Comparison of ENCODE assay signal across 23 cellular contexts in genomic region chr12:1439687-1440086, GRCh38.
"Had no signal": no experiment of that assay in that cellular context is flagged by ENCODE, and none has a peak within 500 bp of the region (broad histone marks: within the 10 kb centered on the region; RNA-seq: fewer than 3 reads in every experiment).

No MANE protein-coding gene starts in this region.

- H3K36me3 ChIP-seq: breast epithelium had no signal

- H3K27ac ChIP-seq: breast epithelium, PC-9 had no signal

- H3K9me3 ChIP-seq: breast epithelium had no signal

- H3K4me1 ChIP-seq: breast epithelium had no signal

- DNase-seq: activated CD4-positive, alpha-beta T cell treated with anti-CD3 and anti-CD28 coated beads for 48 hours; activated CD4-positive, alpha-beta T cell treated with anti-CD3 and anti-CD28 coated beads, Interleukin-2, amount 50 U/mL, for 4 hours; activated CD4-positive, CD25-positive, alpha-beta regulatory T cell treated with anti-CD3 and anti-CD28 coated beads, Interleukin-2, amount 50 U/mL, for 72 hours; activated CD8-positive, alpha-beta T cell treated with anti-CD3 and anti-CD28 coated beads, Interleukin-2, amount 10 ng/mL, durations not matched to agents 7 days and 5 days; activated effector memory CD4-positive, alpha-beta T cell treated with Interleukin-2 at 50 U/mL for 16 hours; activated naive CD4-positive, alpha-beta T cell; activated T-cell treated with anti-CD3 and anti-CD28 coated beads, Interleukin-2, amount 50 U/mL, for 24 hours; aorta; central memory CD4-positive, alpha-beta T cell; KG1; NCI-H1092; NCI-H1417; NCI-H2029; NCI-H2107; NCI-H2171 treated with DMSO at 0.1 percent for 48 hours; NCI-H226; NCI-H526 treated with DMSO at 0.1 percent for 48 hours; NCI-H82; PC-9; SIG-M5; T-helper 17 cell; T-helper 9 cell had no signal

- H3K4me3 ChIP-seq: breast epithelium, PC-9 had no signal

- H3K27me3 ChIP-seq: breast epithelium had no signal
